12 cellular contexts compared by ENCODE assay signal in genomic region chr7:68246189-68246633, GRCh38.
DNase-seq lines count a peak whose midpoint lies in the region; ATAC-seq and TF ChIP-seq lines count a peak whose summit lies in the region.
"Had no signal": no experiment of that assay in that cellular context is flagged by ENCODE, and none has a peak within 500 bp of the region (broad histone marks: within the 10 kb centered on the region; RNA-seq: fewer than 3 reads in every experiment).

No MANE protein-coding gene starts in this region.

- TF ChIP-seq CTCF in PC-3 (conservative IDR thresholded peaks at IDR 0.05; ENCODE audit: low read depth, low read length): no peak

- no peaks in the 10 kb centered on the region for H3K27me3 ChIP-seq in PC-3 (ENCODE audit: low read length)
- H3K27me3 ChIP-seq in CD8-positive, alpha-beta memory T cell (ENCODE audit: insufficient read depth, low read length, poor library complexity, severe bottlenecking): no peaks in the 10 kb centered on the region

- intact Hi-C loops in PC-3 (cut with micrococcal nuclease): no loop called here

- no peaks in the 10 kb centered on the region for H3F3A ChIP-seq in PC-3 (ENCODE audit: low read length, unreplicated experiment)

- peaks cover 10 to 22% (median 15%) of the 10 kb centered on the region in 5 donors for H3K9me3 Mint-ChIP-seq in CD8-positive, alpha-beta memory T cell

- H3K27ac ChIP-seq in PC-3 (ENCODE audit: low read length): no peak overlapping the region
- no peak overlapping the region for H3K27ac ChIP-seq in CD8-positive, alpha-beta memory T cell (ENCODE audit: low read depth, low read length)

- POLR2A ChIA-PET in PC-3 (lab: Charles Lee; ENCODE audit: unreplicated experiment): no interaction called here
- POLR2A ChIA-PET in CD8-positive, alpha-beta memory T cell (lab: Charles Lee): no interaction called here

- H3K9me2 ChIP-seq in PC-3 (replicated peaks; ENCODE audit: low read length): no peaks in the 10 kb centered on the region

- H3K4me2 ChIP-seq in PC-3 (ENCODE audit: low read length): no peak overlapping the region

- no peak overlapping the region for H3K9ac ChIP-seq in PC-3 (ENCODE audit: low read length)

- no peaks in the 10 kb centered on the region for H3K4me1 ChIP-seq in PC-3 (ENCODE audit: insufficient read depth, low read length)
- H3K4me1 ChIP-seq in CD8-positive, alpha-beta memory T cell (ENCODE audit: insufficient read depth, low read length): no peaks in the 10 kb centered on the region

- H2AFZ ChIP-seq in PC-3 (ENCODE audit: low read length): no peak overlapping the region

- H3K36me3 Mint-ChIP-seq in CD8-positive, alpha-beta memory T cell: no peaks in the 10 kb centered on the region
- H3K36me3 Mint-ChIP-seq: activated CD8-positive, alpha-beta memory T cell treated with anti-CD3 and anti-CD28 coated beads, Interleukin-2, amount 10 ng/mL, durations not matched to agents 7 days and 5 days had no signal

- H3K4me3 ChIP-seq in PC-3 (ENCODE audit: low read length): no peak overlapping the region
- H3K4me3 ChIP-seq in CD8-positive, alpha-beta memory T cell (ENCODE audit: low read length): no peak overlapping the region

- DNase-seq in A172 (ENCODE audit: low spot score): peak; percentile 99
- DNase-seq in NCI-H1105 (lab: John Stamatoyannopoulos, UW): peak; percentile 95
- peak; percentile 21 for DNase-seq in PC-3
- peak; percentile 53 for DNase-seq in iPS-NIHi7 (ENCODE audit: extremely low spot score)
- no peak for DNase-seq in CD8-positive, alpha-beta memory T cell
- DNase-seq in stimulated activated CD4-positive, alpha-beta T cell treated with anti-CD3 and anti-CD28 coated beads, Interleukin-4, amount 100 ng/mL, for 24 hours: no peak
- DNase-seq in activated CD4-positive, alpha-beta T cell treated with anti-CD3 and anti-CD28 coated beads, Interleukin-2, amount 50 U/mL, for 1 hour: no peak
- DNase-seq: activated CD8-positive, alpha-beta memory T cell treated with anti-CD3 and anti-CD28 coated beads, Interleukin-2, amount 10 ng/mL, durations not matched to agents 7 days and 5 days; NCI-H2227 treated with DMSO at 0.1 percent for 48 hours; stimulated activated CD4-positive, alpha-beta T cell treated with anti-CD3 and anti-CD28 coated beads, Interleukin-4, amount 100 ng/mL, for 4 hours; substantia nigra had no signal

- no peaks in the 10 kb centered on the region for H3K4me1 Mint-ChIP-seq in CD8-positive, alpha-beta memory T cell
- H3K4me1 Mint-ChIP-seq: activated CD8-positive, alpha-beta memory T cell treated with anti-CD3 and anti-CD28 coated beads, Interleukin-2, amount 10 ng/mL, durations not matched to agents 7 days and 5 days had no signal

- no peaks in the 10 kb centered on the region for H3K27me3 Mint-ChIP-seq in CD8-positive, alpha-beta memory T cell
- H3K27me3 Mint-ChIP-seq: activated CD8-positive, alpha-beta memory T cell treated with anti-CD3 and anti-CD28 coated beads, Interleukin-2, amount 10 ng/mL, durations not matched to agents 7 days and 5 days had no signal

- H3K27ac Mint-ChIP-seq in CD8-positive, alpha-beta memory T cell: no peak overlapping the region
- H3K27ac Mint-ChIP-seq: activated CD8-positive, alpha-beta memory T cell treated with anti-CD3 and anti-CD28 coated beads, Interleukin-2, amount 10 ng/mL, durations not matched to agents 7 days and 5 days had no signal

- ATAC-seq in PC-3 (no peak), HG03565 (IDR thresholded peaks at IDR 0.05; ENCODE audit: unreplicated experiment) (no peak)
- ATAC-seq: activated CD8-positive, alpha-beta memory T cell treated with anti-CD3 and anti-CD28 coated beads, Interleukin-2, amount 10 ng/mL, durations not matched to agents 7 days and 5 days had no signal

- CTCF ChIA-PET in PC-3 (lab: Charles Lee): no interaction called here
- CTCF ChIA-PET in CD8-positive, alpha-beta memory T cell (lab: Charles Lee): no interaction called here

- no TSS peak for BruUV-seq in PC-3 (replicated peaks; lab: Mats Ljungman, UMichigan)

- no peaks in the 10 kb centered on the region for H4K20me1 ChIP-seq in PC-3 (ENCODE audit: low read length)

- H3K36me3 ChIP-seq in PC-3 (ENCODE audit: low read depth, low read length): no peaks in the 10 kb centered on the region
- H3K36me3 ChIP-seq in CD8-positive, alpha-beta memory T cell (ENCODE audit: insufficient read depth, low read length): no peaks in the 10 kb centered on the region

- H3K79me2 ChIP-seq in PC-3 (ENCODE audit: low read length): no peaks in the 10 kb centered on the region

- H3K4me3 Mint-ChIP-seq in CD8-positive, alpha-beta memory T cell: no peak overlapping the region
- H3K4me3 Mint-ChIP-seq: activated CD8-positive, alpha-beta memory T cell treated with anti-CD3 and anti-CD28 coated beads, Interleukin-2, amount 10 ng/mL, durations not matched to agents 7 days and 5 days had no signal

- peaks cover 6% of the 10 kb centered on the region; the same call in 1 of the 2 replicates for H3K9me3 ChIP-seq in PC-3 (ENCODE audit: low read length)
- peaks cover 8% of the 10 kb centered on the region for H3K9me3 ChIP-seq in CD8-positive, alpha-beta memory T cell (ENCODE audit: low read length)

Comparison
In these comparisons a context has a peak if more than half of its experiments do, and no peak if none do; other contexts are left out.
1. DNase-seq: peak in A172 (single experiment), NCI-H1105 (single experiment), PC-3 (single experiment) and iPS-NIHi7 (single experiment); none in CD8-positive, alpha-beta memory T cell (0 of 5), stimulated activated CD4-positive, alpha-beta T cell treated with anti-CD3 and anti-CD28 coated beads, Interleukin-4, amount 100 ng/mL, for 24 hours (single experiment) and activated CD4-positive, alpha-beta T cell treated with anti-CD3 and anti-CD28 coated beads, Interleukin-2, amount 50 U/mL, for 1 hour (single experiment).